10 cellular contexts compared by ENCODE assay signal in genomic region chr19:14554382-14554812, GRCh38. TPM values are rescaled to one million over a fixed set of nuclear protein-coding genes. Genes with fewer than 3 reads are reported as not detected.
DNase-seq lines count a peak whose midpoint lies in the region; ATAC-seq, FAIRE-seq and TF ChIP-seq lines count a peak whose summit lies in the region.
"Had no signal": no experiment of that assay in that cellular context is flagged by ENCODE, and none has a peak within 500 bp of the region (broad histone marks: within the 10 kb centered on the region; RNA-seq: fewer than 3 reads in every experiment).

No MANE protein-coding gene starts in this region.

- no peak for TF ChIP-seq POLR2A in K562 (conservative IDR thresholded peaks at IDR 0.05)
- no peak for TF ChIP-seq POLR2A in GM18505 (IDR thresholded peaks at IDR 0.05; ENCODE audit: borderline replicate concordance, extremely low read depth, insufficient read depth, insufficient read length)

- no peaks in the 10 kb centered on the region for H3K27me3 ChIP-seq in CD8-positive, alpha-beta T cell (ENCODE audit: insufficient read depth, low read length)
- no peaks in the 10 kb centered on the region for H3K27me3 ChIP-seq in K562 (ENCODE audit: control insufficient read depth in 2 of 2, insufficient read depth in 2 of 2, low read length in 2 of 2)

- H3K27ac Mint-ChIP-seq in CD8-positive, alpha-beta T cell: peak overlapping the region; percentile 81
- peak overlapping the region; percentile 80 for H3K27ac Mint-ChIP-seq in mesothelial cell of epicardium

- no peak overlapping the region for H3K4me2 ChIP-seq in K562 (ENCODE audit: insufficient read depth, low read length)

- TF ChIP-seq EP300 in K562 (IDR thresholded peaks at IDR 0.05; ENCODE audit: low read length): no peak

- in situ Hi-C loops in K562 (cut with MboI) (no loop called here), KBM-7 (cut with MboI; ENCODE audit: low pct_unique_long_range_greater_than_20kb, low sequenced_read_pairs) (no loop called here)

- H3K36me3 ChIP-seq in CD8-positive, alpha-beta T cell (ENCODE audit: insufficient read depth, low read length): peaks cover 3% of the 10 kb centered on the region
- peaks cover 14% of the 10 kb centered on the region; the same call in 2 of the 3 replicates for H3K36me3 ChIP-seq in K562 (ENCODE audit: control insufficient read depth, insufficient read depth, low read length)

- peaks cover 2% of the 10 kb centered on the region for H3K9me1 ChIP-seq in K562 (ENCODE audit: control insufficient read depth, insufficient read depth, low read length)

- no peak overlapping the region for H3K4me3 ChIP-seq in CD8-positive, alpha-beta T cell (ENCODE audit: low read depth, low read length)
- H3K4me3 ChIP-seq in LNCaP clone FGC (ENCODE audit: low read depth, low read length): 0 out of 2 replicates have a peak overlapping the region, but pooled peaks have one; percentile 18
- no peak overlapping the region for H3K4me3 ChIP-seq in K562

- H3K27ac ChIP-seq in CD8-positive, alpha-beta T cell (ENCODE audit: low read depth, low read length): no peak overlapping the region
- peak overlapping the region; percentile 15; the same call in 1 of the 3 replicates for H3K27ac ChIP-seq in K562 (ENCODE audit: extremely low read depth, low read depth, low read length)
- H3K27ac ChIP-seq: HL-60 had no signal

- CTCF ChIA-PET in CD8-positive, alpha-beta T cell (lab: Charles Lee): interaction anchor here (0.9 to 6.4 kb wide), 7 partner anchors 18 to 76 kb away, joined by 3 to 49 read pairs (median 4); partner anchors contain the start of gene NDUFB7
- CTCF ChIA-PET in K562 (lab: Yijun Ruan, JAX; ENCODE audit: low intra/inter-chr PET ratio): interaction anchor here (0.6 kb wide), 1 partner anchor 132 kb away, joined by 4 read pairs; no protein-coding TSS in a partner anchor

- H2AFZ ChIP-seq in K562 (ENCODE audit: low read depth, low read length): no peak overlapping the region

- H3K79me2 ChIP-seq in K562 (ENCODE audit: control insufficient read depth, insufficient read depth, low read length): peaks cover 79% of the 10 kb centered on the region

- no peak for TF ChIP-seq RAD21 in K562 (CRISPR knock-in tag; conservative IDR thresholded peaks at IDR 0.05 in 1 of 2, IDR thresholded peaks at IDR 0.05 in 1 of 2)

- POLR2A ChIA-PET in CD8-positive, alpha-beta T cell (lab: Charles Lee): interaction anchor here (3.2 kb wide), 1 partner anchor 36 kb away, joined by 13 read pairs; the partner anchor contains the start of gene DNAJB1
- POLR2A ChIA-PET in K562 (lab: Yijun Ruan, JAX): interaction anchor here (0.6 to 1.3 kb wide), 5 partner anchors 11 to 163 kb away, joined by 3 read pairs; no protein-coding TSS in a partner anchor

- DNase-seq in CD8-positive, alpha-beta T cell: no peak
- DNase-seq in LNCaP clone FGC (ENCODE audit: low read depth) (peak; percentile 89), K562 (ENCODE audit: extremely low read depth in 1 of 4, low spot score in 3 of 4) (peak in 1 of 4 experiments; percentile 33), mesothelial cell of epicardium (ENCODE audit: low spot score in 2 of 2, unreplicated experiment in 2 of 2) (no peak), KBM-7 (no peak), GDM1 (lab: John Stamatoyannopoulos, UW) (no peak), NCI-H1048 (lab: John Stamatoyannopoulos, UW) (no peak)
- DNase-seq: cortex of kidney had no signal

- H3K9me3 ChIP-seq in CD8-positive, alpha-beta T cell (ENCODE audit: low read length): no peaks in the 10 kb centered on the region
- H3K9me3 ChIP-seq in K562 (replicated peaks; ENCODE audit: control insufficient read depth, insufficient read depth, low read depth, low read length): no peaks in the 10 kb centered on the region

- no peak for TF ChIP-seq CTCF in CD8-positive, alpha-beta T cell (IDR thresholded peaks at IDR 0.05)
- TF ChIP-seq CTCF in LNCaP clone FGC (IDR thresholded peaks at IDR 0.05; ENCODE audit: control insufficient read depth, extremely low read depth, insufficient read depth) (peak; percentile 46), K562 (IDR thresholded peaks at IDR 0.05 in 2 of 3, conservative IDR thresholded peaks at IDR 0.05 in 1 of 3; ENCODE audit: insufficient read depth in 2 of 3, low read depth in 1 of 3, low read length in 3 of 3) (no peak), mesothelial cell of epicardium (IDR thresholded peaks at IDR 0.05; ENCODE audit: unreplicated experiment) (no peak)

- H3K36me3 Mint-ChIP-seq in CD8-positive, alpha-beta T cell: peaks cover 19% of the 10 kb centered on the region
- peaks cover 5% of the 10 kb centered on the region for H3K36me3 Mint-ChIP-seq in mesothelial cell of epicardium

- BruUV-seq in K562 (replicated peaks; lab: Mats Ljungman, UMichigan): no TSS peak

- H3K9ac ChIP-seq in K562 (ENCODE audit: insufficient read depth in 1 of 2, low read depth in 2 of 2, low read length in 2 of 2): peak overlapping the region in 1 of 2 experiments; percentile 75; a peak in 2 of 4 replicates

- H3K27me3 Mint-ChIP-seq in CD8-positive, alpha-beta T cell (ENCODE audit: low read depth): no peaks in the 10 kb centered on the region
- H3K27me3 Mint-ChIP-seq in mesothelial cell of epicardium (ENCODE audit: low read depth): no peaks in the 10 kb centered on the region

- no peaks in the 10 kb centered on the region for H3K9me3 Mint-ChIP-seq in CD8-positive, alpha-beta T cell
- H3K9me3 Mint-ChIP-seq in mesothelial cell of epicardium: no peaks in the 10 kb centered on the region

- 50% methylated on average over 6 of the region's 6 CpGs for WGBS in K562 (ENCODE audit: insufficient coverage, low coverage, missing lambda C conversion rate)

- H3K4me1 Mint-ChIP-seq in CD8-positive, alpha-beta T cell (ENCODE audit: low read depth): peaks cover 63% of the 10 kb centered on the region
- peaks cover 40% of the 10 kb centered on the region for H3K4me1 Mint-ChIP-seq in mesothelial cell of epicardium

- peak; percentile 60 for FAIRE-seq in K562 (lab: Jason Lieb, UNC)

- no peak overlapping the region for H3K4me3 Mint-ChIP-seq in CD8-positive, alpha-beta T cell
- no peak overlapping the region for H3K4me3 Mint-ChIP-seq in mesothelial cell of epicardium

- H4K20me1 ChIP-seq in K562 (replicated peaks; ENCODE audit: control insufficient read depth, insufficient read depth, low read length): peaks cover 18% of the 10 kb centered on the region

- intact Hi-C loops in CD8-positive, alpha-beta T cell (cut with DNase I, micrococcal nuclease): no loop called here
- intact Hi-C loops in K562 (cut with micrococcal nuclease): loop anchor here (5.0 to 10.0 kb wide), 2 partner anchors 37 to 120 kb away; partner anchors contain the start of genes DNAJB1 and PKN1

- H3K4me1 ChIP-seq in CD8-positive, alpha-beta T cell (ENCODE audit: insufficient read depth, low read length): peaks cover 60% of the 10 kb centered on the region
- peaks cover 31 to 72% of the 10 kb centered on the region in 2 experiments for H3K4me1 ChIP-seq in K562 (replicated peaks in 1 of 2; ENCODE audit: control insufficient read depth in 2 of 2, insufficient read depth in 2 of 2, low read length in 2 of 2)

- ATAC-seq in CD8-positive, alpha-beta T cell: no peak
- ATAC-seq in K562: peak; percentile 9; the same call in 1 of the 3 replicates
- no peak for ATAC-seq in GM18505 (IDR thresholded peaks at IDR 0.05; ENCODE audit: unreplicated experiment)

RNA-seq across cellular contexts. Expression of gene NDUFB7, which starts 17.5 kb away (rescaled TPM):
- total RNA-seq in CD8-positive, alpha-beta T cell: 10 to 100 TPM; 27.8 to 34.3 TPM
- 5.1 and 13.9 TPM in 2 replicates for total RNA-seq in K562 (2011; cell fraction: chromatin; rRNA removed; ENCODE audit: low replicate concordance)
- total RNA-seq in K562 (2011; cell fraction: nucleolus; rRNA removed): 55.0 and 85.4 TPM in 2 replicates
- total RNA-seq in K562 (2011; cell fraction: nucleoplasm; rRNA removed): 23.9 and 26.6 TPM in 2 replicates
- total RNA-seq in K562 (2014; rRNA removed): 842 and 854 TPM in 2 replicates
- total RNA-seq in K562 (2014; rRNA removed; fragmentation: Illumina TruSeq; extraction: Trizol): 7.4 and 14.9 TPM in 2 replicates
- 227 and 243 TPM in 2 replicates for total RNA-seq in K562 (2015; rRNA removed; fragmentation: Illumina TruSeq; extraction: Trizol)
- total RNA-seq in K562 (2021): 289 and 313 TPM in 2 replicates
- polyA plus RNA-seq in K562 (2011; rRNA removed): 137 and 185 TPM in 2 replicates
- polyA plus RNA-seq in K562 (2011; cell fraction: cytosol; rRNA removed): 393 and 1,045 TPM in 2 replicates
- polyA plus RNA-seq in K562 (2011; cell fraction: nucleus; rRNA removed): 125 and 147 TPM in 2 replicates
- polyA plus RNA-seq in K562 (2012): 246 and 272 TPM in 2 replicates
- 37.6 and 257 TPM in 2 replicates for polyA plus RNA-seq in K562 (2014; fragmentation: Illumina TruSeq; extraction: Trizol)
- 10 to 100 TPM; 31.3 to 91.8 TPM for polyA plus RNA-seq in K562 (2014; fragmentation: Nextera tagmentation; extraction: Ambion mirVana)
- 810 and 833 TPM in 2 replicates for polyA plus RNA-seq in K562 (2014; rRNA removed)
- 14.2 and 24.3 TPM in 2 replicates for polyA minus RNA-seq in K562 (2011; rRNA and poly(A)+ RNA removed)
- polyA minus RNA-seq in K562 (2011; cell fraction: cytosol; rRNA and poly(A)+ RNA removed): 76.8 and 119 TPM in 2 replicates
- polyA minus RNA-seq in K562 (2011; cell fraction: nucleus; rRNA and poly(A)+ RNA removed): 20.3 and 27.4 TPM in 2 replicates
- total RNA-seq in mesothelial cell of epicardium: 117 to 122 TPM (median 119 TPM) in 3 replicates

RNA-seq across cellular contexts. Expression of gene TECR, which starts 25.0 kb away (rescaled TPM):
- total RNA-seq in CD8-positive, alpha-beta T cell: 100 to 1,000 TPM; 300 to 325 TPM
- 122 and 325 TPM in 2 replicates for total RNA-seq in K562 (2011; cell fraction: chromatin; rRNA removed; ENCODE audit: low replicate concordance)
- 437 and 484 TPM in 2 replicates for total RNA-seq in K562 (2011; cell fraction: nucleolus; rRNA removed)
- total RNA-seq in K562 (2011; cell fraction: nucleoplasm; rRNA removed): 307 and 324 TPM in 2 replicates
- 86.0 and 158 TPM in 2 replicates for total RNA-seq in K562 (2014; rRNA removed)
- total RNA-seq in K562 (2014; rRNA removed; fragmentation: Illumina TruSeq; extraction: Trizol): 33.1 and 36.7 TPM in 2 replicates
- total RNA-seq in K562 (2015; rRNA removed; fragmentation: Illumina TruSeq; extraction: Trizol): 81.9 and 91.6 TPM in 2 replicates
- 186 and 195 TPM in 2 replicates for total RNA-seq in K562 (2021)
- polyA plus RNA-seq in K562 (2011; rRNA removed): 68.0 and 169 TPM in 2 replicates
- polyA plus RNA-seq in K562 (2011; cell fraction: cytosol; rRNA removed): 224 and 335 TPM in 2 replicates
- polyA plus RNA-seq in K562 (2011; cell fraction: nucleus; rRNA removed): 326 and 378 TPM in 2 replicates
- polyA plus RNA-seq in K562 (2012): 229 and 297 TPM in 2 replicates
- polyA plus RNA-seq in K562 (2014; fragmentation: Illumina TruSeq; extraction: Trizol): 204 and 211 TPM in 2 replicates
- polyA plus RNA-seq in K562 (2014; fragmentation: Nextera tagmentation; extraction: Ambion mirVana): 10 to 100 TPM; 29.3 to 73.2 TPM
- 81.4 and 108 TPM in 2 replicates for polyA plus RNA-seq in K562 (2014; rRNA removed)
- polyA minus RNA-seq in K562 (2011; rRNA and poly(A)+ RNA removed): 76.6 and 95.7 TPM in 2 replicates
- 188 and 209 TPM in 2 replicates for polyA minus RNA-seq in K562 (2011; cell fraction: cytosol; rRNA and poly(A)+ RNA removed)
- 66.2 and 80.1 TPM in 2 replicates for polyA minus RNA-seq in K562 (2011; cell fraction: nucleus; rRNA and poly(A)+ RNA removed)
- 111 to 116 TPM (median 115 TPM) in 3 replicates for total RNA-seq in mesothelial cell of epicardium

RNA-seq across cellular contexts. Expression of gene CLEC17A, which starts 28.5 kb away (rescaled TPM):
- under 1 TPM in 1 of 2 experiments, not detected in 1; 0.35 TPM for total RNA-seq in CD8-positive, alpha-beta T cell
- not detected in 2 replicates for total RNA-seq in K562 (2011; cell fraction: chromatin; rRNA removed; ENCODE audit: low replicate concordance)
- not detected in 2 replicates for total RNA-seq in K562 (2011; cell fraction: nucleolus; rRNA removed)
- total RNA-seq in K562 (2011; cell fraction: nucleoplasm; rRNA removed): not detected in 2 replicates
- not detected in 2 replicates for total RNA-seq in K562 (2014; rRNA removed)
- total RNA-seq in K562 (2014; rRNA removed; fragmentation: Illumina TruSeq; extraction: Trizol): not detected in 2 replicates
- total RNA-seq in K562 (2015; rRNA removed; fragmentation: Illumina TruSeq; extraction: Trizol): not detected in 2 replicates
- not detected in 2 replicates for total RNA-seq in K562 (2021)
- polyA plus RNA-seq in K562 (2011; rRNA removed): 0.03 TPM in 1 of 2 replicates, not detected in the other
- not detected in 2 replicates for polyA plus RNA-seq in K562 (2011; cell fraction: cytosol; rRNA removed)
- polyA plus RNA-seq in K562 (2011; cell fraction: nucleus; rRNA removed): not detected in 2 replicates
- not detected in 2 replicates for polyA plus RNA-seq in K562 (2012)
- polyA plus RNA-seq in K562 (2014; fragmentation: Illumina TruSeq; extraction: Trizol): not detected in 2 replicates
- not detected for polyA plus RNA-seq in K562 (2014; fragmentation: Nextera tagmentation; extraction: Ambion mirVana)
- polyA plus RNA-seq in K562 (2014; rRNA removed): not detected in 2 replicates
- polyA minus RNA-seq in K562 (2011; rRNA and poly(A)+ RNA removed): not detected in 2 replicates
- polyA minus RNA-seq in K562 (2011; cell fraction: cytosol; rRNA and poly(A)+ RNA removed): not detected in 2 replicates
- polyA minus RNA-seq in K562 (2011; cell fraction: nucleus; rRNA and poly(A)+ RNA removed): not detected in 2 replicates
- not detected in 3 replicates for total RNA-seq in mesothelial cell of epicardium

RNA-seq across cellular contexts. Expression of gene DNAJB1, which starts 36.2 kb away (rescaled TPM):
- 100 to 1,000 TPM; 963 to 995 TPM for total RNA-seq in CD8-positive, alpha-beta T cell
- total RNA-seq in K562 (2011; cell fraction: chromatin; rRNA removed; ENCODE audit: low replicate concordance): 66.1 and 87.4 TPM in 2 replicates
- total RNA-seq in K562 (2011; cell fraction: nucleolus; rRNA removed): 67.0 and 68.3 TPM in 2 replicates
- 68.0 and 69.1 TPM in 2 replicates for total RNA-seq in K562 (2011; cell fraction: nucleoplasm; rRNA removed)
- total RNA-seq in K562 (2014; rRNA removed) (62.1 and 71.5 TPM in 2 replicates), K562 (2014; rRNA removed; fragmentation: Illumina TruSeq; extraction: Trizol) (51.2 and 60.9 TPM in 2 replicates), K562 (2015; rRNA removed; fragmentation: Illumina TruSeq; extraction: Trizol) (85.3 and 86.5 TPM in 2 replicates), K562 (2021) (94.8 and 99.9 TPM in 2 replicates), mesothelial cell of epicardium (106 to 113 TPM (median 110 TPM) in 3 replicates)
- polyA plus RNA-seq in K562 (2011; rRNA removed) (83.5 and 113 TPM in 2 replicates), K562 (2014; fragmentation: Illumina TruSeq; extraction: Trizol) (78.3 and 100 TPM in 2 replicates), K562 (2014; fragmentation: Nextera tagmentation; extraction: Ambion mirVana) (10 to 100 TPM; 13.2 to 16.2 TPM), K562 (2014; rRNA removed) (61.7 and 79.2 TPM in 2 replicates)
- 101 TPM in 2 replicates for polyA plus RNA-seq in K562 (2011; cell fraction: cytosol; rRNA removed)
- 78.2 and 79.0 TPM in 2 replicates for polyA plus RNA-seq in K562 (2011; cell fraction: nucleus; rRNA removed)
- polyA plus RNA-seq in K562 (2012): 69.4 and 84.8 TPM in 2 replicates
- 71.6 and 93.9 TPM in 2 replicates for polyA minus RNA-seq in K562 (2011; rRNA and poly(A)+ RNA removed)
- polyA minus RNA-seq in K562 (2011; cell fraction: cytosol; rRNA and poly(A)+ RNA removed): 31.4 and 40.9 TPM in 2 replicates
- 22.5 and 40.4 TPM in 2 replicates for polyA minus RNA-seq in K562 (2011; cell fraction: nucleus; rRNA and poly(A)+ RNA removed)

RNA-seq across cellular contexts. Expression of gene GIPC1, which starts 58.5 kb away (rescaled TPM):
- 10 to 100 TPM; 15.6 to 16.0 TPM for total RNA-seq in CD8-positive, alpha-beta T cell
- 18.6 and 50.3 TPM in 2 replicates for total RNA-seq in K562 (2011; cell fraction: chromatin; rRNA removed; ENCODE audit: low replicate concordance)
- total RNA-seq in K562 (2011; cell fraction: nucleolus; rRNA removed): 32.9 and 38.4 TPM in 2 replicates
- 26.4 and 30.8 TPM in 2 replicates for total RNA-seq in K562 (2011; cell fraction: nucleoplasm; rRNA removed)
- total RNA-seq in K562 (2014; rRNA removed) (54.7 and 71.2 TPM in 2 replicates), K562 (2014; rRNA removed; fragmentation: Illumina TruSeq; extraction: Trizol) (7.8 and 12.0 TPM in 2 replicates), K562 (2015; rRNA removed; fragmentation: Illumina TruSeq; extraction: Trizol) (39.7 and 46.3 TPM in 2 replicates), K562 (2021) (49.7 and 51.7 TPM in 2 replicates), mesothelial cell of epicardium (108 to 111 TPM (median 111 TPM) in 3 replicates)
- polyA plus RNA-seq in K562 (2011; rRNA removed) (24.8 and 26.6 TPM in 2 replicates), K562 (2014; fragmentation: Illumina TruSeq; extraction: Trizol) (13.6 and 35.1 TPM in 2 replicates), K562 (2014; fragmentation: Nextera tagmentation; extraction: Ambion mirVana) (1 to 10 TPM in 1 of 2 experiments, under 1 TPM in 1; 0.49 to 1.1 TPM), K562 (2014; rRNA removed) (50.8 and 52.2 TPM in 2 replicates)
- polyA plus RNA-seq in K562 (2011; cell fraction: cytosol; rRNA removed): 25.0 and 75.6 TPM in 2 replicates
- 15.3 and 27.8 TPM in 2 replicates for polyA plus RNA-seq in K562 (2011; cell fraction: nucleus; rRNA removed)
- 37.9 and 39.8 TPM in 2 replicates for polyA plus RNA-seq in K562 (2012)
- polyA minus RNA-seq in K562 (2011; rRNA and poly(A)+ RNA removed): 6.3 and 11.7 TPM in 2 replicates
- polyA minus RNA-seq in K562 (2011; cell fraction: cytosol; rRNA and poly(A)+ RNA removed): 32.3 and 41.7 TPM in 2 replicates
- 8.9 and 9.0 TPM in 2 replicates for polyA minus RNA-seq in K562 (2011; cell fraction: nucleus; rRNA and poly(A)+ RNA removed)
